9 cellular contexts compared by ENCODE assay signal in genomic region chr2:157413342-157414035, GRCh38. TPM values are rescaled to one million over a fixed set of nuclear protein-coding genes. Genes with fewer than 3 reads are reported as not detected.
DNase-seq lines count a peak whose midpoint lies in the region; ATAC-seq and TF ChIP-seq lines count a peak whose summit lies in the region.
"Had no signal": no experiment of that assay in that cellular context is flagged by ENCODE, and none has a peak within 500 bp of the region (broad histone marks: within the 10 kb centered on the region; RNA-seq: fewer than 3 reads in every experiment).

No MANE protein-coding gene starts in this region.

- no peaks in the 10 kb centered on the region for H3K27me3 Mint-ChIP-seq in activated T-helper 1 cell treated with anti-CD3 and anti-CD28 coated beads, Interleukin-12 subunit alpha, Interleukin-12 subunit beta, Interleukin-2, Interleukin-4 antibody, amounts not matched to agents 30 ng/mL and 10 ng/mL and 1 ng/mL, durations not matched to agents 14 hours and 24 hours and 36 hours (ENCODE audit: insufficient read depth)

- TF ChIP-seq POLR2A in suprapubic skin (IDR thresholded peaks at IDR 0.05): no peak

- H3K27me3 ChIP-seq in suprapubic skin: no peaks in the 10 kb centered on the region

- H3K4me3 ChIP-seq in suprapubic skin: no peak overlapping the region

- no peaks in the 10 kb centered on the region for H3K9me3 ChIP-seq in suprapubic skin

- no peaks in the 10 kb centered on the region for H3K9me3 Mint-ChIP-seq in activated T-helper 1 cell treated with anti-CD3 and anti-CD28 coated beads, Interleukin-12 subunit alpha, Interleukin-12 subunit beta, Interleukin-2, Interleukin-4 antibody, amounts not matched to agents 30 ng/mL and 10 ng/mL and 1 ng/mL, durations not matched to agents 14 hours and 24 hours and 36 hours

- intact Hi-C loops in activated T-helper 1 cell treated with anti-CD3 and anti-CD28 coated beads, Interleukin-12 subunit alpha, Interleukin-12 subunit beta, Interleukin-2, Interleukin-4 antibody, amounts not matched to agents 30 ng/mL and 10 ng/mL and 1 ng/mL, durations not matched to agents 14 hours and 24 hours and 36 hours (cut with micrococcal nuclease): loop anchor here (1.0 to 10.0 kb wide), 13 partner anchors 8 to 1081 kb away; partner anchors contain the start of genes CYTIP and NR4A2

- peak; percentile 80 to 84 for ATAC-seq in activated CD4-positive, CD25-positive, alpha-beta regulatory T cell treated with anti-CD3 and anti-CD28 coated beads, Interleukin-2, amount 50 U/mL, for 24 hours
- peak; percentile 85 for ATAC-seq in HG03066 (IDR thresholded peaks at IDR 0.05; ENCODE audit: low read depth, unreplicated experiment)

- H3K4me1 Mint-ChIP-seq in activated T-helper 1 cell treated with anti-CD3 and anti-CD28 coated beads, Interleukin-12 subunit alpha, Interleukin-12 subunit beta, Interleukin-2, Interleukin-4 antibody, amounts not matched to agents 30 ng/mL and 10 ng/mL and 1 ng/mL, durations not matched to agents 14 hours and 24 hours and 36 hours (ENCODE audit: low read depth): peaks cover 84% of the 10 kb centered on the region

- no peak for TF ChIP-seq EP300 in suprapubic skin (IDR thresholded peaks at IDR 0.05)

- peak overlapping the region; percentile 82 for H3K4me3 Mint-ChIP-seq in activated T-helper 1 cell treated with anti-CD3 and anti-CD28 coated beads, Interleukin-12 subunit alpha, Interleukin-12 subunit beta, Interleukin-2, Interleukin-4 antibody, amounts not matched to agents 30 ng/mL and 10 ng/mL and 1 ng/mL, durations not matched to agents 14 hours and 24 hours and 36 hours

- peaks cover 66% of the 10 kb centered on the region for H3K36me3 Mint-ChIP-seq in activated T-helper 1 cell treated with anti-CD3 and anti-CD28 coated beads, Interleukin-12 subunit alpha, Interleukin-12 subunit beta, Interleukin-2, Interleukin-4 antibody, amounts not matched to agents 30 ng/mL and 10 ng/mL and 1 ng/mL, durations not matched to agents 14 hours and 24 hours and 36 hours (ENCODE audit: low read depth)

- H3K27ac ChIP-seq in suprapubic skin: no peak overlapping the region

- H3K27ac Mint-ChIP-seq in activated T-helper 1 cell treated with anti-CD3 and anti-CD28 coated beads, Interleukin-12 subunit alpha, Interleukin-12 subunit beta, Interleukin-2, Interleukin-4 antibody, amounts not matched to agents 30 ng/mL and 10 ng/mL and 1 ng/mL, durations not matched to agents 14 hours and 24 hours and 36 hours: peak overlapping the region; percentile 91

- DNase-seq in activated CD4-positive, CD25-positive, alpha-beta regulatory T cell treated with anti-CD3 and anti-CD28 coated beads, Interleukin-2, amount 50 U/mL, for 72 hours: no peak
- peak; percentile 60 for DNase-seq in activated T-helper 1 cell treated with anti-CD3 and anti-CD28 coated beads, Interleukin-12 subunit alpha, Interleukin-12 subunit beta, Interleukin-2, Interleukin-4 antibody, amounts not matched to agents 30 ng/mL and 10 ng/mL and 1 ng/mL, durations not matched to agents 14 hours and 24 hours and 36 hours (ENCODE audit: low spot score)
- DNase-seq in stimulated activated naive CD4-positive, alpha-beta T cell treated with Interleukin-2 at 50 U/mL for 16 hours (lab: John Stamatoyannopoulos, UW): peak; percentile 38
- DNase-seq in DMS53 (lab: John Stamatoyannopoulos, UW) (no peak), NCI-H2107 (lab: John Stamatoyannopoulos, UW) (no peak), suprapubic skin (ENCODE audit: low spot score in 2 of 2) (no peak)
- DNase-seq: effector CD8-positive, alpha-beta T cell had no signal

- no peaks in the 10 kb centered on the region for H3K4me1 ChIP-seq in suprapubic skin

- 49% methylated on average over 4 of the region's 4 CpGs for WGBS in suprapubic skin

- TF ChIP-seq CTCF in suprapubic skin (IDR thresholded peaks at IDR 0.05): no peak

- no peaks in the 10 kb centered on the region for H3K36me3 ChIP-seq in suprapubic skin

RNA-seq across cellular contexts. Expression of gene CYTIP, which starts 30.4 kb away (rescaled TPM):
- 296 and 302 TPM in 2 replicates for total RNA-seq in activated T-helper 1 cell treated with anti-CD3 and anti-CD28 coated beads, Interleukin-12 subunit alpha, Interleukin-12 subunit beta, Interleukin-2, Interleukin-4 antibody, amounts not matched to agents 30 ng/mL and 10 ng/mL and 1 ng/mL, durations not matched to agents 14 hours and 24 hours and 36 hours
- 1 to 10 TPM; 2.1 to 9.6 (median 6.1) TPM for total RNA-seq in suprapubic skin

Comparison
In these comparisons a context has a peak if more than half of its experiments do, and no peak if none do; other contexts are left out.
1. DNase-seq: peak in activated T-helper 1 cell treated with anti-CD3 and anti-CD28 coated beads, Interleukin-12 subunit alpha, Interleukin-12 subunit beta, Interleukin-2, Interleukin-4 antibody, amounts not matched to agents 30 ng/mL and 10 ng/mL and 1 ng/mL, durations not matched to agents 14 hours and 24 hours and 36 hours (single experiment) and stimulated activated naive CD4-positive, alpha-beta T cell treated with Interleukin-2 at 50 U/mL for 16 hours (single experiment); none in activated CD4-positive, CD25-positive, alpha-beta regulatory T cell treated with anti-CD3 and anti-CD28 coated beads, Interleukin-2, amount 50 U/mL, for 72 hours (single experiment), DMS53 (single experiment), NCI-H2107 (single experiment) and suprapubic skin (0 of 2).
2. RNA of gene CYTIP, which starts 30.4 kb away (total RNA-seq): 296 to 302 TPM in activated T-helper 1 cell treated with anti-CD3 and anti-CD28 coated beads, Interleukin-12 subunit alpha, Interleukin-12 subunit beta, Interleukin-2, Interleukin-4 antibody, amounts not matched to agents 30 ng/mL and 10 ng/mL and 1 ng/mL, durations not matched to agents 14 hours and 24 hours and 36 hours; 2.1 to 9.6 TPM in suprapubic skin; every median in the first group is over 10 times any median in the second.